ENCODE assay signal across 31 cellular contexts in the genomic region with DNA sequence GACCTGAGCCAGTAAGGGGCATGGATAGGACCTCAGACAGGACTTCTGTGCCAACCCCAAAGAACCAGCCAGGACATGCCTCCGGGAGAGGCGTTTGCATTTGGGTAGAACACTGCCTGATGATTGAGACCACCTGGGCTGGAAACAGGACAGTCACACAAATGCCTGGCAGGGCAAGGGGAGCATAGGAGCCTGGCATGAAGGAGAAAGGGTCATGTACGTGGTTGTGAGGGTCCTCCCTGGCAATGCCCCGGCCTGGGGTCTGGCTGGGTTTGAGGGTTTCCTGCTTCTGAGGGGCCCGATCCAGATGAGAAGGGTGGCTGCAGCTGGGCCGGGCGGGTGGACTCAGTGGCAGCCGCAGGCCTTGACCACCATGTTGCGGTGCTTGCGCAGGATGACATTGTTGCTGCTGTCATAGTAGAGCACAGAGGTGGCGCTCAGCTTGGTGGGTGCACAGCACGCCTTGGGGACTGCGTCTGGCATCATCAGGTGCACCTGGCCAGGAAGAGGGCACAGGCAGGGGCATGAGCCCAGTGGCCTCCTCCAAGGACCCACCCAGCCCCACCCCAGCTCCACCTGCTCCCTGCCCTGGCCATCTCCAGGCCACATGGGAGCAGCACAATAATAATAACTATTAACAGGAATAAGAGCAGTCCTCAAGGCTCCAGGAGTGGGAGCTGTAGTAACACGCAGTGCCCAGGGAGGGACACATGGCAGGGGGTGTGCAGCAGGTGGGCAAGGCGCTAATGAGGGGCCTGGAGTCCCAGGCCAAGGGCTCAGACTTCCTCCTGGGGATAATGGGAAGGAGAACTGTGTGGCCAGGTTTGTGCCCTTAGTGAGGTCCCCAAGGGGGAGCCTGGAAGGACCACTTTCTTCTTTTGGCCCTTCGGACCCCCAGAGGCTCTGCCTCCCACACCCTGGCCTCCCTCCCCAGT. TPM values are rescaled to one million over a fixed set of nuclear protein-coding genes. Genes with fewer than 3 reads are reported as not detected.
"Had no signal": no experiment of that assay in that cellular context is flagged by ENCODE, and none has a peak within 500 bp of the region (broad histone marks: within the 10 kb centered on the region; RNA-seq: fewer than 3 reads in every experiment).

No MANE protein-coding gene starts in this region.

- DNase-seq: activated CD4-positive, alpha-beta T cell treated with anti-CD3 and anti-CD28 coated beads for 36 hours; activated CD4-positive, CD25-positive, alpha-beta regulatory T cell; activated CD8-positive, alpha-beta memory T cell treated with anti-CD3 and anti-CD28 coated beads, Interleukin-2, amount 10 ng/mL, durations not matched to agents 7 days and 5 days; activated CD8-positive, alpha-beta T cell treated with anti-CD3 and anti-CD28 coated beads, Interleukin-2, amount 10 ng/mL, durations not matched to agents 7 days and 5 days; activated naive CD4-positive, alpha-beta T cell; activated naive CD8-positive, alpha-beta T cell treated with anti-CD3 and anti-CD28 coated beads for 36 hours; activated T-cell treated with anti-CD3 and anti-CD28 coated beads, Interleukin-2, amount 50 U/mL, for 72 hours; aorta; body of pancreas; effector CD4-positive, alpha-beta T cell; esophagus squamous epithelium; foreskin melanocyte; heart right ventricle; kidney glomerular epithelial cell; left ventricle myocardium inferior; mesendoderm; stimulated activated CD4-positive, alpha-beta T cell treated with anti-CD3 and anti-CD28 coated beads, Interleukin-2, amount 100 ng/mL, for 48 hours; stimulated activated naive CD8-positive, alpha-beta T cell treated with anti-CD3 and anti-CD28 coated beads, Interleukin-15, Interleukin-2, amounts not matched to agents 100 U/mL and 50 U/mL, for 24 hours; testis; transverse colon had no signal

- H3K27me3 ChIP-seq: adrenal gland, body of pancreas, esophagus squamous epithelium, heart right ventricle, right lobe of liver, testis, transverse colon had no signal

- FAIRE-seq: colon, endometrium had no signal

- H3K4me1 ChIP-seq: adrenal gland, body of pancreas, esophagus squamous epithelium, right lobe of liver, testis, transverse colon had no signal

- H3K4me3 ChIP-seq: adrenal gland, body of pancreas, esophagus squamous epithelium, heart right ventricle, left ventricle myocardium inferior, lung, right lobe of liver, testis, transverse colon had no signal

- H3K27ac ChIP-seq: adrenal gland, body of pancreas, epithelial cell of prostate, esophagus squamous epithelium, heart right ventricle, left ventricle myocardium inferior, right lobe of liver, testis, transverse colon had no signal

- H3K9me3 ChIP-seq: adrenal gland, body of pancreas, esophagus squamous epithelium, heart right ventricle, left ventricle myocardium inferior, right lobe of liver, testis, transverse colon had no signal

- ATAC-seq: activated CD4-positive, alpha-beta T cell treated with anti-CD3 and anti-CD28 coated beads for 36 hours; activated CD8-positive, alpha-beta memory T cell treated with anti-CD3 and anti-CD28 coated beads, Interleukin-2, amount 10 ng/mL, durations not matched to agents 7 days and 5 days; activated CD8-positive, alpha-beta T cell treated with anti-CD3 and anti-CD28 coated beads, Interleukin-2, amount 10 ng/mL, durations not matched to agents 7 days and 5 days; activated T-cell treated with anti-CD3 and anti-CD28 coated beads, Interleukin-2, amount 50 U/mL, for 72 hours; body of pancreas; right lobe of liver; stimulated activated naive CD8-positive, alpha-beta T cell treated with anti-CD3 and anti-CD28 coated beads, Interleukin-15, Interleukin-2, amounts not matched to agents 100 U/mL and 50 U/mL, for 24 hours had no signal

RNA-seq across cellular contexts. Expression of gene OXCT2, which starts 10.8 kb away (rescaled TPM):
- total RNA-seq: osteocyte; progenitor cell of endocrine pancreas; skeletal muscle tissue; T-helper 1 cell treated with Interleukin-12 subunit alpha and Interleukin-12 subunit beta and Interleukin-4 antibody, amounts not matched to agents 30 ng/mL and 1 ng/mL, for 36 hours had no signal

RNA-seq across cellular contexts. Expression of gene BMP8B, which starts 28.3 kb away (rescaled TPM):
- total RNA-seq: glomerular endothelial cell had no signal
